Comparison of ENCODE assay signal across 22 cellular contexts in genomic region chr15:85351965-85352364, GRCh38. TPM values are rescaled to one million over a fixed set of nuclear protein-coding genes. Genes with fewer than 3 reads are reported as not detected.
DNase-seq lines count a peak whose midpoint lies in the region; ATAC-seq and TF ChIP-seq lines count a peak whose summit lies in the region.
"Had no signal": no experiment of that assay in that cellular context is flagged by ENCODE, and none has a peak within 500 bp of the region (broad histone marks: within the 10 kb centered on the region; RNA-seq: fewer than 3 reads in every experiment).

No MANE protein-coding gene starts in this region.

- no peaks in the 10 kb centered on the region for H3K9me2 ChIP-seq in PC-3 (replicated peaks; ENCODE audit: low read length)

- H3K9me3 Mint-ChIP-seq in MCF 10A (ENCODE audit: unreplicated experiment): no peaks in the 10 kb centered on the region

- H3K4me2 ChIP-seq in PC-3 (ENCODE audit: low read length): no peak overlapping the region
- H3K4me2 ChIP-seq in mammary epithelial cell (ENCODE audit: insufficient read depth, low read depth, low read length): peak overlapping the region; percentile 30

- DNase-seq in MCF 10A (ENCODE audit: unreplicated experiment) (no peak), breast epithelium (ENCODE audit: low spot score in 2 of 2) (no peak), PC-3 (peak; percentile 57), mammary epithelial cell (peak; percentile 48), kidney tubule cell (ENCODE audit: low spot score) (peak; percentile 89), iPS-NIHi7 (ENCODE audit: extremely low spot score) (no peak), OCI-M2 (lab: John Stamatoyannopoulos, UW; ENCODE audit: unreplicated experiment) (no peak)
- DNase-seq: ACHN, DMS153, KBM-7, MM.1S, NCI-H1417, NCI-H1694 treated with DMSO at 0.1 percent for 48 hours, NCI-H2081, NCI-H2227 treated with DMSO at 0.1 percent for 48 hours, NCI-H510A, NCI-H69, RPMI8226, SIG-M5 had no signal

- intact Hi-C loops in MCF 10A (cut with micrococcal nuclease) (no loop called here), breast epithelium (cut with DNase I; ENCODE audit: low total_unique reads) (no loop called here), PC-3 (cut with micrococcal nuclease) (no loop called here), mammary epithelial cell (cut with micrococcal nuclease) (no loop called here)

- 42% methylated on average over 3 of the region's 4 CpGs for WGBS in mammary epithelial cell (ENCODE audit: low coverage, missing lambda C conversion rate)
- 95% methylated on average over 3 to 4 of the region's 4 CpGs for WGBS in gastroesophageal sphincter (ENCODE audit: low coverage in 1 of 2), 2 donors

- no peak overlapping the region for H3K9ac ChIP-seq in PC-3 (ENCODE audit: low read length)
- no peak overlapping the region for H3K9ac ChIP-seq in mammary epithelial cell (ENCODE audit: insufficient read depth, low read length)

- H3K79me2 ChIP-seq in PC-3 (ENCODE audit: low read length) (no peaks in the 10 kb centered on the region), mammary epithelial cell (ENCODE audit: insufficient read depth, low read length) (no peaks in the 10 kb centered on the region)

- BruUV-seq in MCF 10A (replicated peaks; lab: Mats Ljungman, UMichigan) (no TSS peak), PC-3 (replicated peaks; lab: Mats Ljungman, UMichigan) (no TSS peak), mammary epithelial cell (replicated peaks; lab: Mats Ljungman, UMichigan) (no TSS peak)

- H3K36me3 Mint-ChIP-seq in MCF 10A (ENCODE audit: insufficient read depth, unreplicated experiment): no peaks in the 10 kb centered on the region

- H3K27me3 ChIP-seq in breast epithelium (no peaks in the 10 kb centered on the region), PC-3 (ENCODE audit: low read length) (no peaks in the 10 kb centered on the region), mammary epithelial cell (ENCODE audit: insufficient read depth, low read length) (no peaks in the 10 kb centered on the region), gastroesophageal sphincter (no peaks in the 10 kb centered on the region)

- TF ChIP-seq EP300 in gastroesophageal sphincter (IDR thresholded peaks at IDR 0.05): no peak

- no peak for TF ChIP-seq CTCF in MCF 10A (IDR thresholded peaks at IDR 0.05; ENCODE audit: unreplicated experiment)
- TF ChIP-seq CTCF in breast epithelium (IDR thresholded peaks at IDR 0.05): no peak
- TF ChIP-seq CTCF in PC-3 (conservative IDR thresholded peaks at IDR 0.05; ENCODE audit: low read depth, low read length): no peak
- TF ChIP-seq CTCF in mammary epithelial cell (conservative IDR thresholded peaks at IDR 0.05 in 1 of 2, IDR thresholded peaks at IDR 0.05 in 1 of 2; ENCODE audit: extremely low read depth in 1 of 2, insufficient read depth in 1 of 2, low read depth in 1 of 2, low read length in 2 of 2): no peak
- no peak for TF ChIP-seq CTCF in gastroesophageal sphincter (IDR thresholded peaks at IDR 0.05)

- H3K27ac ChIP-seq in breast epithelium (no peak overlapping the region), PC-3 (ENCODE audit: low read length) (no peak overlapping the region), mammary epithelial cell (ENCODE audit: insufficient read depth, low read depth, low read length) (no peak overlapping the region), gastroesophageal sphincter (no peak overlapping the region)
- H3K27ac ChIP-seq: 22Rv1, SK-N-MC had no signal

- CTCF ChIA-PET in MCF 10A (lab: Yijun Ruan, JAX): no interaction called here
- CTCF ChIA-PET in PC-3 (lab: Charles Lee): no interaction called here
- CTCF ChIA-PET in mammary epithelial cell (lab: Charles Lee; ENCODE audit: low non-redundant PET): no interaction called here

- ATAC-seq in PC-3: no peak
- ATAC-seq in gastroesophageal sphincter: no peak

- H3K9me3 ChIP-seq in breast epithelium (no peaks in the 10 kb centered on the region), PC-3 (ENCODE audit: low read length) (no peaks in the 10 kb centered on the region), mammary epithelial cell (replicated peaks; ENCODE audit: insufficient read depth, low read length) (no peaks in the 10 kb centered on the region), gastroesophageal sphincter (no peaks in the 10 kb centered on the region)

- dilution Hi-C loops in mammary epithelial cell (cut with HindIII; ENCODE audit: low sequenced_read_pairs): no loop called here

- peak overlapping the region; percentile 9 for H3K27ac Mint-ChIP-seq in MCF 10A (ENCODE audit: low read depth, unreplicated experiment)

- H3K4me1 ChIP-seq in breast epithelium (no peaks in the 10 kb centered on the region), PC-3 (ENCODE audit: insufficient read depth, low read length) (peaks cover 14% of the 10 kb centered on the region), mammary epithelial cell (ENCODE audit: insufficient read depth, low read length) (peaks cover 10% of the 10 kb centered on the region), gastroesophageal sphincter (peaks cover 0 to 16% (median 0%) of the 10 kb centered on the region in 3 donors)

- in situ Hi-C loops in mammary epithelial cell (cut with MboI; ENCODE audit: low sequenced_read_pairs in 2 of 2): no loop called here

- H4K20me1 ChIP-seq in PC-3 (ENCODE audit: low read length): no peaks in the 10 kb centered on the region
- H4K20me1 ChIP-seq in mammary epithelial cell (ENCODE audit: insufficient read depth, low read length): no peaks in the 10 kb centered on the region

- no peak overlapping the region for H3K4me3 ChIP-seq in breast epithelium
- no peak overlapping the region for H3K4me3 ChIP-seq in PC-3 (ENCODE audit: low read length)
- no peak overlapping the region for H3K4me3 ChIP-seq in mammary epithelial cell (replicated peaks in 1 of 3; ENCODE audit: insufficient read depth in 1 of 3, low read depth in 2 of 3, low read length in 3 of 3)
- H3K4me3 ChIP-seq in gastroesophageal sphincter: no peak overlapping the region
- H3K4me3 ChIP-seq: SK-N-MC had no signal

- H3K4me3 Mint-ChIP-seq in MCF 10A (ENCODE audit: unreplicated experiment): no peak overlapping the region

- no peaks in the 10 kb centered on the region for H3K36me3 ChIP-seq in breast epithelium
- no peaks in the 10 kb centered on the region for H3K36me3 ChIP-seq in PC-3 (ENCODE audit: low read depth, low read length)
- H3K36me3 ChIP-seq in mammary epithelial cell (ENCODE audit: insufficient read depth, low read length): no peaks in the 10 kb centered on the region
- H3K36me3 ChIP-seq in gastroesophageal sphincter: no peaks in the 10 kb centered on the region

- POLR2A ChIA-PET in MCF 10A (lab: Yijun Ruan, JAX): no interaction called here
- POLR2A ChIA-PET in PC-3 (lab: Charles Lee; ENCODE audit: unreplicated experiment): no interaction called here

- no peaks in the 10 kb centered on the region for H3F3A ChIP-seq in PC-3 (ENCODE audit: low read length, unreplicated experiment)

- H2AFZ ChIP-seq in PC-3 (ENCODE audit: low read length): no peak overlapping the region
- no peak overlapping the region for H2AFZ ChIP-seq in mammary epithelial cell (ENCODE audit: low read depth, low read length)

- H3K27me3 Mint-ChIP-seq in MCF 10A (ENCODE audit: insufficient read depth, unreplicated experiment): no peaks in the 10 kb centered on the region

- peaks cover 23% of the 10 kb centered on the region for H3K4me1 Mint-ChIP-seq in MCF 10A (ENCODE audit: insufficient read depth, unreplicated experiment)

- TF ChIP-seq POLR2A in breast epithelium (IDR thresholded peaks at IDR 0.05) (no peak), gastroesophageal sphincter (IDR thresholded peaks at IDR 0.05) (no peak)

RNA-seq across cellular contexts. Expression of gene AKAP13, which starts 28.4 kb away (rescaled TPM):
- total RNA-seq in MCF 10A (2022) (65.7 and 92.9 TPM in 2 replicates), breast epithelium (100 to 1,000 TPM; 198 to 331 (median 259) TPM), PC-3 (2014; rRNA removed) (36.8 and 46.8 TPM in 2 replicates), mammary epithelial cell (10 to 100 TPM; 58.2 to 71.4 TPM), gastroesophageal sphincter (100 to 1,000 TPM; 196 to 252 (median 215) TPM)
- 8.8 TPM for polyA plus RNA-seq in mammary epithelial cell
- polyA minus RNA-seq in mammary epithelial cell: 88.3 TPM

Comparison
In these comparisons a context has a peak if more than half of its experiments do, and no peak if none do; other contexts are left out.
1. DNase-seq: peak in PC-3 (single experiment), mammary epithelial cell (single experiment) and kidney tubule cell (single experiment); none in MCF 10A (single experiment), breast epithelium (0 of 2), iPS-NIHi7 (single experiment) and OCI-M2 (single experiment).